ENCODE assay signal across 9 cellular contexts in genomic region chr11:107928767-107929507, GRCh38. TPM values are rescaled to one million over a fixed set of nuclear protein-coding genes. Genes with fewer than 3 reads are reported as not detected.
DNase-seq lines count a peak whose midpoint lies in the region; ATAC-seq, FAIRE-seq and TF ChIP-seq lines count a peak whose summit lies in the region.
"Had no signal": no experiment of that assay in that cellular context is flagged by ENCODE, and none has a peak within 500 bp of the region (broad histone marks: within the 10 kb centered on the region; RNA-seq: fewer than 3 reads in every experiment).

No MANE protein-coding gene starts in this region.

- H3K4me3 ChIP-seq in A549 (peak overlapping the region; percentile 76), cardiac fibroblast (replicated peaks in 1 of 2; ENCODE audit: low read depth in 2 of 2, low read length in 2 of 2) (peak overlapping the region; percentile 40 to 49), lower leg skin (ENCODE audit: low read depth, poor library complexity, severe bottlenecking) (peak overlapping the region; percentile 7)

- 3% methylated on average over 24 of the region's 41 CpGs for WGBS in A549 (ENCODE audit: missing lambda C conversion rate)
- 2 to 3% methylated on average over 38 to 41 of the region's 41 CpGs for WGBS in lower leg skin, 2 donors

- DNase-seq in A549 (ENCODE audit: low read depth in 1 of 2, low spot score in 1 of 2) (peak in 1 of 2 experiments; percentile 4), GM13977 (ENCODE audit: low spot score) (peak; percentile 41), NOMO-1 (lab: John Stamatoyannopoulos, UW; ENCODE audit: unreplicated experiment in 2 of 2) (peak; percentile 33 to 49), cardiac fibroblast (ENCODE audit: low read depth in 2 of 2) (no peak), lower leg skin (ENCODE audit: low spot score in 2 of 2) (peak; percentile 19 to 58), epidermal melanocyte (ENCODE audit: insufficient read length, low spot score) (no peak)

- POLR2A ChIA-PET in A549 (lab: Yijun Ruan, JAX): no interaction called here

- in situ Hi-C loops in GM13977 (cut with MboI; ENCODE audit: low pct_unique_long_range_greater_than_20kb, low sequenced_read_pairs, unreplicated experiment): no loop called here

- TF ChIP-seq CTCF in A549 (IDR thresholded peaks at IDR 0.05) (no peak), GM13977 (IDR thresholded peaks at IDR 0.05; ENCODE audit: extremely low read depth, insufficient read depth, missing control alignments) (no peak), cardiac fibroblast (IDR thresholded peaks at IDR 0.05; ENCODE audit: low read depth, low read length) (no peak), lower leg skin (IDR thresholded peaks at IDR 0.05) (no peak)

- intact Hi-C loops in lower leg skin (cut with DNase I; ENCODE audit: low total_unique reads): no loop called here

- H3K4me2 ChIP-seq in A549: peak overlapping the region; percentile 96

- H3K4me1 ChIP-seq in A549: peaks cover 4% of the 10 kb centered on the region; the same call in 1 of the 3 replicates

- no peak for TF ChIP-seq EP300 in A549 (IDR thresholded peaks at IDR 0.05)

- no peaks in the 10 kb centered on the region for H3K9me3 ChIP-seq in A549

- no peak for FAIRE-seq in A549 (lab: Jason Lieb, UNC)
- FAIRE-seq: islet of Langerhans had no signal

- TF ChIP-seq POLR2A in A549 (IDR thresholded peaks at IDR 0.05; ENCODE audit: low read length) (no peak), lower leg skin (IDR thresholded peaks at IDR 0.05) (no peak)

- CTCF ChIA-PET in A549 (lab: Yijun Ruan, JAX): no interaction called here

- peak overlapping the region in 1 of 2 experiments; percentile 74; a peak in 3 of 6 replicates for H3K27ac ChIP-seq in A549
- peak overlapping the region; percentile 44 for H3K27ac ChIP-seq in temporal lobe (ENCODE audit: low read depth, low read length)

- ATAC-seq in A549 (peak; percentile 13 to 44; a peak in 4 of 6 replicates), HG03064 (IDR thresholded peaks at IDR 0.05; ENCODE audit: low read depth, unreplicated experiment) (peak; percentile 7)

- TF ChIP-seq RAD21 in A549 (conservative IDR thresholded peaks at IDR 0.05 in 1 of 2, IDR thresholded peaks at IDR 0.05 in 1 of 2): no peak

TF ChIP-seq in A549, 52 proteins besides CTCF, POLR2A, EP300 and RAD21:
- TF ChIP-seq FOSB (CRISPR knock-in tag; IDR thresholded peaks at IDR 0.05): no peak
- no peak for TF ChIP-seq HOXA7 (CRISPR knock-in tag; IDR thresholded peaks at IDR 0.05)
- TF ChIP-seq RCOR1 (IDR thresholded peaks at IDR 0.05; ENCODE audit: low read depth, low read length): no peak
- TF ChIP-seq RARB (CRISPR knock-in tag; IDR thresholded peaks at IDR 0.05): no peak

RNA-seq across cellular contexts. Expression of gene RAB39A, which starts 0.7 kb away (rescaled TPM):
- polyA plus RNA-seq in A549 (2011; rRNA removed) (0.94 and 1.1 TPM in 2 replicates), A549 (2017; fragmentation: RNase III; extraction: RNeasy Plus Mini Kit Qiagen cat#74134 plus additional on column Dnase treatment) (0.42 to 1.1 TPM (median 0.93 TPM) in 3 replicates)
- 0.32 and 0.39 TPM in 2 replicates for polyA plus RNA-seq in A549 (2012; cell fraction: cytosol; rRNA removed)
- 0.05 and 0.10 TPM in 2 replicates for polyA plus RNA-seq in A549 (2012; cell fraction: nucleus; rRNA removed)
- polyA minus RNA-seq in A549 (2011; rRNA and poly(A)+ RNA removed): 0.25 and 0.44 TPM in 2 replicates
- total RNA-seq in lower leg skin (under 1 TPM in 1 of 4 donors, not detected in 3; 0.19 TPM), temporal lobe (32.7 TPM)

Comparison
In these comparisons a context has a peak if more than half of its experiments do, and no peak if none do; other contexts are left out.
1. DNase-seq: peak in GM13977 (single experiment), NOMO-1 (2 of 2) and lower leg skin (2 of 2); none in cardiac fibroblast (0 of 2) and epidermal melanocyte (single experiment).
2. H3K4me3 ChIP-seq: peak in every context shown above with its lines; median percentile 76 in A549; 44 in cardiac fibroblast; 7 in lower leg skin.
3. RNA of gene RAB39A, which starts 0.7 kb away (total RNA-seq): 32.7 TPM in temporal lobe (single experiment); 0.19 TPM in lower leg skin; every median in the first group is over 10 times any median in the second.